In genomic region chr12:8687846-8688601, GRCh38 we compare ENCODE assay signal across 8 cellular contexts. TPM values are rescaled to one million over a fixed set of nuclear protein-coding genes. Genes with fewer than 3 reads are reported as not detected.
DNase-seq lines count a peak whose midpoint lies in the region; ATAC-seq and TF ChIP-seq lines count a peak whose summit lies in the region.

No MANE protein-coding gene starts in this region.

- no peaks in the 10 kb centered on the region for H3K36me3 Mint-ChIP-seq in stimulated activated naive B cell treated with anti-CD40 and anti-IgM and Interleukin-4, amounts not matched to agents 10 μg/mL and 1 μg/mL and 100 μg/mL, for 72 hours
- H3K36me3 Mint-ChIP-seq in T-helper 2 cell treated with Interferon-gamma antibody and Interleukin-4, amounts not matched to agents 5 μg/mL and 100 μg/mL, for 36 hours (ENCODE audit: low read depth) = no peaks in the 10 kb centered on the region

- peaks cover 0 to 9% of the 10 kb centered on the region in 2 donors for H3K27me3 Mint-ChIP-seq in stimulated activated naive B cell treated with anti-CD40 and anti-IgM and Interleukin-4, amounts not matched to agents 10 μg/mL and 1 μg/mL and 100 μg/mL, for 72 hours
- H3K27me3 Mint-ChIP-seq in T-helper 2 cell treated with Interferon-gamma antibody and Interleukin-4, amounts not matched to agents 5 μg/mL and 100 μg/mL, for 36 hours (ENCODE audit: low read depth) = peaks cover 36% of the 10 kb centered on the region

- H3K4me3 Mint-ChIP-seq in stimulated activated naive B cell treated with anti-CD40 and anti-IgM and Interleukin-4, amounts not matched to agents 10 μg/mL and 1 μg/mL and 100 μg/mL, for 72 hours = no peak overlapping the region
- no peak overlapping the region for H3K4me3 Mint-ChIP-seq in T-helper 2 cell treated with Interferon-gamma antibody and Interleukin-4, amounts not matched to agents 5 μg/mL and 100 μg/mL, for 36 hours

- no peaks in the 10 kb centered on the region for H3K27me3 ChIP-seq in right cardiac atrium (ENCODE audit: control insufficient read depth, insufficient read depth)

- H3K4me1 Mint-ChIP-seq in stimulated activated naive B cell treated with anti-CD40 and anti-IgM and Interleukin-4, amounts not matched to agents 10 μg/mL and 1 μg/mL and 100 μg/mL, for 72 hours = peaks cover 8 to 17% of the 10 kb centered on the region in 2 donors
- no peaks in the 10 kb centered on the region for H3K4me1 Mint-ChIP-seq in T-helper 2 cell treated with Interferon-gamma antibody and Interleukin-4, amounts not matched to agents 5 μg/mL and 100 μg/mL, for 36 hours (ENCODE audit: low read depth)

- TF ChIP-seq CTCF in VCaP (conservative IDR thresholded peaks at IDR 0.05) = no peak

- 22% methylated on average over 2 of the region's 2 CpGs for whole genome bisulfite sequencing in right cardiac atrium

- intact Hi-C loops in right cardiac atrium (cut with DNase I) = loop anchor here (5.0 to 10.0 kb wide), 5 partner anchors 129 to 357 kb away; partner anchors contain the start of gene A2ML1 (in 1 of the 4)

- no peak overlapping the region for H3K27ac Mint-ChIP-seq in stimulated activated naive B cell treated with anti-CD40 and anti-IgM and Interleukin-4, amounts not matched to agents 10 μg/mL and 1 μg/mL and 100 μg/mL, for 72 hours
- no peak overlapping the region for H3K27ac Mint-ChIP-seq in T-helper 2 cell treated with Interferon-gamma antibody and Interleukin-4, amounts not matched to agents 5 μg/mL and 100 μg/mL, for 36 hours

- peaks cover 2% of the 10 kb centered on the region for H3K4me1 ChIP-seq in right cardiac atrium (ENCODE audit: control insufficient read depth, insufficient read depth, low read length)

- H3K4me3 ChIP-seq in right cardiac atrium (ENCODE audit: low read length) (no peak overlapping the region), skeletal muscle cell (ENCODE audit: low read depth, low read length) (no peak overlapping the region)

- no peaks in the 10 kb centered on the region for H3K9me3 Mint-ChIP-seq in stimulated activated naive B cell treated with anti-CD40 and anti-IgM and Interleukin-4, amounts not matched to agents 10 μg/mL and 1 μg/mL and 100 μg/mL, for 72 hours
- no peaks in the 10 kb centered on the region for H3K9me3 Mint-ChIP-seq in T-helper 2 cell treated with Interferon-gamma antibody and Interleukin-4, amounts not matched to agents 5 μg/mL and 100 μg/mL, for 36 hours

- ATAC-seq in right cardiac atrium = peak; percentile 98
- ATAC-seq in stimulated activated naive B cell treated with anti-CD40 and anti-IgM and Interleukin-4, amounts not matched to agents 10 μg/mL and 1 μg/mL and 100 μg/mL, for 72 hours (replicated peaks) = no peak

- H3K27ac ChIP-seq in VCaP = peak overlapping the region; percentile 37
- H3K27ac ChIP-seq in right cardiac atrium (ENCODE audit: low read length) = peak overlapping the region; percentile 36

- no peaks in the 10 kb centered on the region for H3K9me3 ChIP-seq in right cardiac atrium (ENCODE audit: control insufficient read depth, low read length)

- peak; percentile 46 for DNase-seq in DMS 273 treated with DMSO at 0.1 percent for 48 hours (lab: John Stamatoyannopoulos, UW)
- peak; percentile 3 for DNase-seq in NCI-H1092 (lab: John Stamatoyannopoulos, UW)
- peak in 2 of 3 donors; percentile 36 to 60 for DNase-seq in right cardiac atrium
- DNase-seq in skeletal muscle cell (ENCODE audit: low read depth) = peak; percentile 71
- DNase-seq in activated CD4-positive, alpha-beta T cell treated with anti-CD3 and anti-CD28 coated beads, Interleukin-2, amount 50 U/mL, for 4 hours = no peak
- DNase-seq in stimulated activated naive B cell treated with anti-CD40 and anti-IgM and Interleukin-4, amounts not matched to agents 10 μg/mL and 1 μg/mL and 100 μg/mL, for 72 hours = no peak
- no peak for DNase-seq in T-helper 2 cell treated with Interferon-gamma antibody and Interleukin-4, amounts not matched to agents 5 μg/mL and 100 μg/mL, for 36 hours (ENCODE audit: low spot score)

RNA-seq across cellular contexts. Expression of gene RIMKLB, which starts 9.8 kb away (rescaled TPM):
- total RNA-seq in right cardiac atrium = 10 to 100 TPM; 11.3 to 17.6 (median 15.3) TPM
- 12.0 TPM for polyA plus RNA-seq in right cardiac atrium

RNA-seq across cellular contexts. Expression of gene MFAP5, which starts 25.4 kb away (rescaled TPM):
- total RNA-seq in right cardiac atrium = 10 to 100 TPM; 13.5 to 44.5 (median 22.6) TPM
- polyA plus RNA-seq in right cardiac atrium = 49.4 TPM

Comparison
In these comparisons a context has a peak if more than half of its experiments do, and no peak if none do; other contexts are left out.
1. DNase-seq: peak in DMS 273 treated with DMSO at 0.1 percent for 48 hours (single experiment), NCI-H1092 (single experiment), right cardiac atrium (2 of 3) and skeletal muscle cell (single experiment); none in activated CD4-positive, alpha-beta T cell treated with anti-CD3 and anti-CD28 coated beads, Interleukin-2, amount 50 U/mL, for 4 hours (0 of 2), stimulated activated naive B cell treated with anti-CD40 and anti-IgM and Interleukin-4, amounts not matched to agents 10 μg/mL and 1 μg/mL and 100 μg/mL, for 72 hours (single experiment) and T-helper 2 cell treated with Interferon-gamma antibody and Interleukin-4, amounts not matched to agents 5 μg/mL and 100 μg/mL, for 36 hours (single experiment).
2. ATAC-seq: peak in right cardiac atrium (2 of 2); none in stimulated activated naive B cell treated with anti-CD40 and anti-IgM and Interleukin-4, amounts not matched to agents 10 μg/mL and 1 μg/mL and 100 μg/mL, for 72 hours (0 of 2).